In genomic region chr19:51158474-51159129, GRCh38 we compare ENCODE assay signal across 1 cellular context.
TF ChIP-seq lines count a peak whose summit lies in the region.

No MANE protein-coding gene starts in this region.

TF ChIP-seq in SK-N-SH treated with all-trans-retinoic acid at 6 μM for 48 hours, 23 proteins besides CTCF, POLR2A, EP300 and RAD21 (continued from another document):
- TF ChIP-seq, protein P1, sequence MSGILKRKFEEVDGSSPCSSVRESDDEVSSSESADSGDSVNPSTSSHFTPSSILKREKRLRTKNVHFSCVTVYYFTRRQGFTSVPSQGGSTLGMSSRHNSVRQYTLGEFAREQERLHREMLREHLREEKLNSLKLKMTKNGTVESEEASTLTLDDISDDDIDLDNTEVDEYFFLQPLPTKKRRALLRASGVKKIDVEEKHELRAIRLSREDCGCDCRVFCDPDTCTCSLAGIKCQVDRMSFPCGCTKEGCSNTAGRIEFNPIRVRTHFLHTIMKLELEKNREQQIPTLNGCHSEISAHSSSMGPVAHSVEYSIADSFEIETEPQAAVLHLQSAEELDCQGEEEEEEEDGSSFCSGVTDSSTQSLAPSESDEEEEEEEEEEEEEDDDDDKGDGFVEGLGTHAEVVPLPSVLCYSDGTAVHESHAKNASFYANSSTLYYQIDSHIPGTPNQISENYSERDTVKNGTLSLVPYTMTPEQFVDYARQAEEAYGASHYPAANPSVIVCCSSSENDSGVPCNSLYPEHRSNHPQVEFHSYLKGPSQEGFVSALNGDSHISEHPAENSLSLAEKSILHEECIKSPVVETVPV (CRISPR knock-in tag; IDR thresholded peaks at IDR 0.05): no peak
- TF ChIP-seq ZNF70 (CRISPR knock-in tag; IDR thresholded peaks at IDR 0.05) (no peak), ZFP3 (CRISPR knock-in tag; IDR thresholded peaks at IDR 0.05) (no peak)
